ENCODE assay signal across 14 cellular contexts in genomic region chr15:90212221-90213079, GRCh38. TPM values are rescaled to one million over a fixed set of nuclear protein-coding genes. Genes with fewer than 3 reads are reported as not detected.
A peak's percentile ranks its signal among the peaks of the same experiment; 100 is the strongest.
DNase-seq lines count a peak whose midpoint lies in the region; ATAC-seq and TF ChIP-seq lines count a peak whose summit lies in the region.
"Had no signal": no experiment of that assay in that cellular context is flagged by ENCODE, and none has a peak within 500 bp of the region (broad histone marks: within the 10 kb centered on the region; RNA-seq: fewer than 3 reads in every experiment).

No MANE protein-coding gene starts in this region.

- H3K36me3 ChIP-seq in colonic mucosa (peaks cover 4% of the 10 kb centered on the region), muscle layer of duodenum (ENCODE audit: control insufficient read depth in 1 of 2, insufficient read depth in 2 of 2, low read length in 2 of 2) (peaks cover 5 to 9% of the 10 kb centered on the region in 2 donors)

- ATAC-seq in GM18519 (IDR thresholded peaks at IDR 0.05; ENCODE audit: low FRiP score, unreplicated experiment) (no peak), HG03045 (IDR thresholded peaks at IDR 0.05; ENCODE audit: unreplicated experiment) (no peak)
- ATAC-seq: natural killer cell had no signal

- peak overlapping the region; percentile 60 to 76 for H3K9ac ChIP-seq in colonic mucosa (ENCODE audit: low read depth in 2 of 2, low read length in 2 of 2)
- H3K9ac ChIP-seq: GM23248 had no signal

- peak; percentile 14 for DNase-seq in DMS 273 (lab: John Stamatoyannopoulos, UW; ENCODE audit: unreplicated experiment)
- no peak for DNase-seq in DMS 273 treated with DMSO at 0.1 percent for 48 hours (lab: John Stamatoyannopoulos, UW)
- DNase-seq in colonic mucosa: peak; percentile 49
- DNase-seq in ureter (ENCODE audit: low spot score): peak; percentile 81
- DNase-seq in EL: no peak
- DNase-seq: activated CD4-positive, alpha-beta T cell treated with anti-CD3 and anti-CD28 coated beads for 36 hours; activated effector memory CD4-positive, alpha-beta T cell treated with anti-CD3 and anti-CD28 coated beads, Interleukin-2, amount 50 U/mL, for 16 hours; natural killer cell; SIG-M5 had no signal

- H3K4me1 ChIP-seq in colonic mucosa (peaks cover 35% of the 10 kb centered on the region), muscle layer of duodenum (ENCODE audit: control insufficient read depth in 1 of 2, insufficient read depth in 2 of 2, low read length in 2 of 2) (peaks cover 3 to 39% of the 10 kb centered on the region in 2 donors)

- H3K9me3 ChIP-seq in colonic mucosa (no peaks in the 10 kb centered on the region), muscle layer of duodenum (ENCODE audit: control insufficient read depth in 1 of 2, low read length in 2 of 2) (no peaks in the 10 kb centered on the region)

- intact Hi-C loops in colonic mucosa (cut with DNase I): no loop called here

- H3K4me3 ChIP-seq in colonic mucosa: no peak overlapping the region
- H3K4me3 ChIP-seq in muscle layer of duodenum (ENCODE audit: low read depth in 1 of 2, low read length in 2 of 2): no peak overlapping the region
- H3K4me3 ChIP-seq: GM23248 had no signal

- TF ChIP-seq CTCF in colonic mucosa (IDR thresholded peaks at IDR 0.05): no peak

- H3K27me3 ChIP-seq in colonic mucosa: no peaks in the 10 kb centered on the region
- H3K27me3 ChIP-seq in muscle layer of duodenum (ENCODE audit: low read depth, low read length): no peaks in the 10 kb centered on the region

- peak overlapping the region; percentile 90 for H3K27ac ChIP-seq in colonic mucosa
- H3K27ac ChIP-seq in muscle layer of duodenum (ENCODE audit: low read length): peak overlapping the region; percentile 85
- H3K27ac ChIP-seq: 22Rv1, GM23248 had no signal

RNA-seq across cellular contexts. Expression of gene SEMA4B, which starts 11.3 kb away (rescaled TPM):
- total RNA-seq in colonic mucosa: 100 to 1,000 TPM; 102 to 141 TPM
- total RNA-seq in ureter: 183 TPM

RNA-seq across cellular contexts. Expression of gene CIB1, which starts 21.3 kb away (rescaled TPM):
- total RNA-seq in colonic mucosa: 100 to 1,000 TPM; 212 to 216 TPM
- total RNA-seq in ureter: 104 TPM

RNA-seq across cellular contexts. Expression of gene GDPGP1, which starts 21.6 kb away (rescaled TPM):
- total RNA-seq in colonic mucosa: 10 to 100 TPM; 14.4 to 18.6 TPM
- 16.9 TPM for total RNA-seq in ureter

RNA-seq across cellular contexts. Expression of gene TTLL13, which starts 36.9 kb away (rescaled TPM):
- total RNA-seq in colonic mucosa (1 to 10 TPM in 1 of 2 donors, under 1 TPM in 1; 0.35 to 1.2 TPM), ureter (0.36 TPM)
- total RNA-seq: GM23248 had no signal

RNA-seq across cellular contexts. Expression of gene NGRN, which starts 53.0 kb away (rescaled TPM):
- total RNA-seq in colonic mucosa (10 to 100 TPM; 56.5 to 60.4 TPM), ureter (98.5 TPM)

Comparison
In these comparisons a context has a peak if more than half of its experiments do, and no peak if none do; other contexts are left out.
1. DNase-seq: peak in DMS 273 (single experiment), colonic mucosa (single experiment) and ureter (single experiment); none in DMS 273 treated with DMSO at 0.1 percent for 48 hours (single experiment) and EL (single experiment).